21 cellular contexts compared by ENCODE assay signal in genomic region chr5:116467444-116467843, GRCh38.
"Had no signal": no experiment of that assay in that cellular context is flagged by ENCODE, and none has a peak within 500 bp of the region (broad histone marks: within the 10 kb centered on the region; RNA-seq: fewer than 3 reads in every experiment).

No MANE protein-coding gene starts in this region.

- H3K27me3 Mint-ChIP-seq: naive B cell had no signal

- ATAC-seq: gastrocnemius medialis had no signal

- H3K36me3 ChIP-seq: cardiac muscle cell, colonic mucosa, gastrocnemius medialis, neutrophil had no signal

- H3K27me3 ChIP-seq: cardiac muscle cell, colonic mucosa, gastrocnemius medialis, neutrophil, sigmoid colon, testis, transverse colon had no signal

- H3K9me3 ChIP-seq: colonic mucosa, gastrocnemius medialis, neutrophil, sigmoid colon, testis, transverse colon had no signal

- H3K4me1 Mint-ChIP-seq: naive B cell, nephron progenitor cell had no signal

- DNase-seq: cerebellar nuclear complex; colonic mucosa; dermis blood vessel endothelial cell; effector CD4-positive, alpha-beta T cell; gastrocnemius medialis; kidney; left cardiac atrium; left ventricle myocardium inferior; mesenchymal stem cell; naive B cell; nephron progenitor cell; posterior cingulate gyrus; sigmoid colon; stimulated activated CD4-positive, alpha-beta T cell treated with anti-CD3 and anti-CD28 coated beads, Interleukin-12 subunit alpha, Interleukin-12 subunit beta, amount 100 ng/mL, for 4 hours; stimulated activated naive CD4-positive, alpha-beta T cell; testis; transverse colon had no signal

- H3K27ac ChIP-seq: cardiac muscle cell, colonic mucosa, gastrocnemius medialis, left ventricle myocardium inferior, neutrophil, sigmoid colon, skin epidermis, testis, transverse colon had no signal

- H3K4me3 ChIP-seq: cardiac muscle cell, colonic mucosa, gastrocnemius medialis, left ventricle myocardium inferior, lung, sigmoid colon, skin epidermis, testis, transverse colon had no signal

- H3K4me3 Mint-ChIP-seq: naive B cell, nephron progenitor cell had no signal

- H3K4me1 ChIP-seq: colonic mucosa, transverse colon had no signal
